ENCODE assay signal across 8 cellular contexts in the genomic region with DNA sequence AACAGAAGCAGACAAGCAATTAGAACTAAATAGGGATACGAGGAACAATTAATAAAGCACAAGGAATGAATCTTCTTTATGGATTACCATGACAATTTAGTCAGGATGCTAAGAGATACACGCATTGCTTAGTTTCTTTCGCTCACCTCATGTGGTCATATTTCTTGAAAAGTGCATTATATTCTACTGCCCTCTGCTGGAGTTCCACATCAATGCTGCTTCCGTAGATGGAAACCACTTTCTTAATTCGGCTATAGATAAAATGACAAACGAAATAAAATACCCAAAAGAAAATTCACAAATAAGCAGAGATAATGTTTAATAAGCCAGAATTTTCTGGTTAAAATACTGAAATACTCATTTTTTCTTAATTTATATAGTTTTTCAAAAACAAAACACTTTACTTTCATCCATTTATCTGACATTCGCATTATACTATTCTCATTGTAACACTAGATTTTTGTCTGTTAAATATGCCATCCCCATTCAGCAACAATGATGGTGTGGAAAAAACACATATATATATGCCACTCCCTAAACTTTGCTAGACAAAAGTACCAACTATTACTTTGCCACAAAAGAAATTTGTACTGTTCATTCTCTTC. TPM values are rescaled to one million over a fixed set of nuclear protein-coding genes. Genes with fewer than 3 reads are reported as not detected.
DNase-seq lines count a peak whose midpoint lies in the region; FAIRE-seq and TF ChIP-seq lines count a peak whose summit lies in the region.

No MANE protein-coding gene starts in this region.

- FAIRE-seq in TTC549 (lab: Jason Lieb, UNC) = peak; percentile 84

- H3K4me3 Mint-ChIP-seq in activated CD4-positive, alpha-beta memory T cell treated with anti-CD3 and anti-CD28 coated beads, Interleukin-2, amount 10 ng/mL, durations not matched to agents 7 days and 5 days = no peak overlapping the region
- no peak overlapping the region for H3K4me3 Mint-ChIP-seq in activated CD4-positive, alpha-beta memory T cell treated with anti-CD3 and anti-CD28 coated beads for 36 hours

- no peak overlapping the region for H3K27ac ChIP-seq in sigmoid colon
- no peak overlapping the region for H3K27ac ChIP-seq in coronary artery

- TF ChIP-seq CTCF in fibroblast of villous mesenchyme (IDR thresholded peaks at IDR 0.05; ENCODE audit: insufficient read depth, low read depth, low read length) (peak; percentile 66), sigmoid colon (IDR thresholded peaks at IDR 0.05) (peak in 3 of 4 experiments; percentile 45 to 66 (median 61)), coronary artery (IDR thresholded peaks at IDR 0.05) (no peak)

- DNase-seq in activated CD4-positive, alpha-beta memory T cell treated with anti-CD3 and anti-CD28 coated beads, Interleukin-2, amount 10 ng/mL, durations not matched to agents 7 days and 5 days = no peak
- no peak for DNase-seq in activated CD4-positive, alpha-beta memory T cell treated with anti-CD3 and anti-CD28 coated beads for 36 hours
- peak; percentile 54 for DNase-seq in fibroblast of villous mesenchyme (ENCODE audit: low read depth)
- no peak for DNase-seq in sigmoid colon
- DNase-seq in coronary artery (ENCODE audit: low spot score) = no peak
- DNase-seq in NCI-H2029 treated with DMSO at 0.1 percent for 48 hours (lab: John Stamatoyannopoulos, UW) = no peak

- WGBS in sigmoid colon, 2 donors = 32 to 52% methylated on average over 7 of the region's 7 CpGs

- TF ChIP-seq EP300 in Ishikawa (IDR thresholded peaks at IDR 0.05; ENCODE audit: borderline replicate concordance) (no peak), sigmoid colon (IDR thresholded peaks at IDR 0.05) (no peak)

- peak; percentile 46 for TF ChIP-seq RAD21 in Ishikawa (IDR thresholded peaks at IDR 0.05; ENCODE audit: low read depth)

- peaks cover 3% of the 10 kb centered on the region for H3K4me1 Mint-ChIP-seq in activated CD4-positive, alpha-beta memory T cell treated with anti-CD3 and anti-CD28 coated beads, Interleukin-2, amount 10 ng/mL, durations not matched to agents 7 days and 5 days
- H3K4me1 Mint-ChIP-seq in activated CD4-positive, alpha-beta memory T cell treated with anti-CD3 and anti-CD28 coated beads for 36 hours (ENCODE audit: low read depth) = peaks cover 4% of the 10 kb centered on the region

- H3K27me3 Mint-ChIP-seq in activated CD4-positive, alpha-beta memory T cell treated with anti-CD3 and anti-CD28 coated beads, Interleukin-2, amount 10 ng/mL, durations not matched to agents 7 days and 5 days = no peaks in the 10 kb centered on the region
- no peaks in the 10 kb centered on the region for H3K27me3 Mint-ChIP-seq in activated CD4-positive, alpha-beta memory T cell treated with anti-CD3 and anti-CD28 coated beads for 36 hours

- intact Hi-C loops in activated CD4-positive, alpha-beta memory T cell treated with anti-CD3 and anti-CD28 coated beads for 36 hours (cut with micrococcal nuclease) = no loop called here
- intact Hi-C loops in sigmoid colon (cut with DNase I) = no loop called here

- CTCF ChIA-PET in activated CD4-positive, alpha-beta memory T cell treated with anti-CD3 and anti-CD28 coated beads, Interleukin-2, amount 10 ng/mL, durations not matched to agents 7 days and 5 days (lab: Charles Lee) = no interaction called here
- CTCF ChIA-PET in activated CD4-positive, alpha-beta memory T cell treated with anti-CD3 and anti-CD28 coated beads for 36 hours (lab: Charles Lee) = interaction anchor here (0.9 kb wide), 1 partner anchor 74 kb away, joined by 3 read pairs; no protein-coding TSS in a partner anchor

- POLR2A ChIA-PET in activated CD4-positive, alpha-beta memory T cell treated with anti-CD3 and anti-CD28 coated beads, Interleukin-2, amount 10 ng/mL, durations not matched to agents 7 days and 5 days (lab: Charles Lee) = no interaction called here
- POLR2A ChIA-PET in activated CD4-positive, alpha-beta memory T cell treated with anti-CD3 and anti-CD28 coated beads for 36 hours (lab: Charles Lee) = no interaction called here

- no peaks in the 10 kb centered on the region for H3K4me1 ChIP-seq in sigmoid colon

- peaks cover 58% of the 10 kb centered on the region for H3K36me3 Mint-ChIP-seq in activated CD4-positive, alpha-beta memory T cell treated with anti-CD3 and anti-CD28 coated beads, Interleukin-2, amount 10 ng/mL, durations not matched to agents 7 days and 5 days (ENCODE audit: low read depth)
- H3K36me3 Mint-ChIP-seq in activated CD4-positive, alpha-beta memory T cell treated with anti-CD3 and anti-CD28 coated beads for 36 hours = peaks cover 37% of the 10 kb centered on the region

- H3K9me3 Mint-ChIP-seq in activated CD4-positive, alpha-beta memory T cell treated with anti-CD3 and anti-CD28 coated beads, Interleukin-2, amount 10 ng/mL, durations not matched to agents 7 days and 5 days = no peaks in the 10 kb centered on the region
- H3K9me3 Mint-ChIP-seq in activated CD4-positive, alpha-beta memory T cell treated with anti-CD3 and anti-CD28 coated beads for 36 hours = no peaks in the 10 kb centered on the region

- H3K36me3 ChIP-seq in sigmoid colon = peaks cover 0 to 93% (median 50%) of the 10 kb centered on the region in 4 donors

- no peaks in the 10 kb centered on the region for H3K27me3 ChIP-seq in sigmoid colon

- H3K27ac Mint-ChIP-seq in activated CD4-positive, alpha-beta memory T cell treated with anti-CD3 and anti-CD28 coated beads, Interleukin-2, amount 10 ng/mL, durations not matched to agents 7 days and 5 days = peak overlapping the region; percentile 34
- no peak overlapping the region for H3K27ac Mint-ChIP-seq in activated CD4-positive, alpha-beta memory T cell treated with anti-CD3 and anti-CD28 coated beads for 36 hours

- TF ChIP-seq POLR2A in sigmoid colon (IDR thresholded peaks at IDR 0.05) = no peak

- H3K4me3 ChIP-seq in fibroblast of villous mesenchyme (ENCODE audit: low read depth, low read length) = no peak overlapping the region
- no peak overlapping the region for H3K4me3 ChIP-seq in sigmoid colon
- no peak overlapping the region for H3K4me3 ChIP-seq in coronary artery

- no peaks in the 10 kb centered on the region for H3K9me3 ChIP-seq in sigmoid colon

TF ChIP-seq in Ishikawa, 13 proteins besides CTCF, POLR2A, EP300 and RAD21:
- TF ChIP-seq EGR1 (IDR thresholded peaks at IDR 0.05) = no peak
- TF ChIP-seq, protein P1, sequence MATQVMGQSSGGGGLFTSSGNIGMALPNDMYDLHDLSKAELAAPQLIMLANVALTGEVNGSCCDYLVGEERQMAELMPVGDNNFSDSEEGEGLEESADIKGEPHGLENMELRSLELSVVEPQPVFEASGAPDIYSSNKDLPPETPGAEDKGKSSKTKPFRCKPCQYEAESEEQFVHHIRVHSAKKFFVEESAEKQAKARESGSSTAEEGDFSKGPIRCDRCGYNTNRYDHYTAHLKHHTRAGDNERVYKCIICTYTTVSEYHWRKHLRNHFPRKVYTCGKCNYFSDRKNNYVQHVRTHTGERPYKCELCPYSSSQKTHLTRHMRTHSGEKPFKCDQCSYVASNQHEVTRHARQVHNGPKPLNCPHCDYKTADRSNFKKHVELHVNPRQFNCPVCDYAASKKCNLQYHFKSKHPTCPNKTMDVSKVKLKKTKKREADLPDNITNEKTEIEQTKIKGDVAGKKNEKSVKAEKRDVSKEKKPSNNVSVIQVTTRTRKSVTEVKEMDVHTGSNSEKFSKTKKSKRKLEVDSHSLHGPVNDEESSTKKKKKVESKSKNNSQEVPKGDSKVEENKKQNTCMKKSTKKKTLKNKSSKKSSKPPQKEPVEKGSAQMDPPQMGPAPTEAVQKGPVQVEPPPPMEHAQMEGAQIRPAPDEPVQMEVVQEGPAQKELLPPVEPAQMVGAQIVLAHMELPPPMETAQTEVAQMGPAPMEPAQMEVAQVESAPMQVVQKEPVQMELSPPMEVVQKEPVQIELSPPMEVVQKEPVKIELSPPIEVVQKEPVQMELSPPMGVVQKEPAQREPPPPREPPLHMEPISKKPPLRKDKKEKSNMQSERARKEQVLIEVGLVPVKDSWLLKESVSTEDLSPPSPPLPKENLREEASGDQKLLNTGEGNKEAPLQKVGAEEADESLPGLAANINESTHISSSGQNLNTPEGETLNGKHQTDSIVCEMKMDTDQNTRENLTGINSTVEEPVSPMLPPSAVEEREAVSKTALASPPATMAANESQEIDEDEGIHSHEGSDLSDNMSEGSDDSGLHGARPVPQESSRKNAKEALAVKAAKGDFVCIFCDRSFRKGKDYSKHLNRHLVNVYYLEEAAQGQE (IDR thresholded peaks at IDR 0.05; ENCODE audit: low read depth) = no peak

RNA-seq across cellular contexts. Expression of a gene that starts 22.0 kb away (rescaled TPM):
- 1 to 10 TPM; 7.4 TPM for total RNA-seq in activated CD4-positive, alpha-beta memory T cell treated with anti-CD3 and anti-CD28 coated beads, Interleukin-2, amount 10 ng/mL, durations not matched to agents 7 days and 5 days
- 10 to 100 TPM; 10.2 to 11.2 TPM for total RNA-seq in activated CD4-positive, alpha-beta memory T cell treated with anti-CD3 and anti-CD28 coated beads for 36 hours
- total RNA-seq in fibroblast of villous mesenchyme (13.2 and 17.3 TPM in 2 replicates), sigmoid colon (10 to 100 TPM in 2 of 4 donors, 1 to 10 TPM in 2; 8.2 to 15.8 (median 10.6) TPM)
- polyA plus RNA-seq in sigmoid colon = 10 to 100 TPM in 2 of 3 donors, 1 to 10 TPM in 1; 8.9 to 19.0 (median 12.6) TPM
